1 cellular context compared by ENCODE assay signal in the genomic region with DNA sequence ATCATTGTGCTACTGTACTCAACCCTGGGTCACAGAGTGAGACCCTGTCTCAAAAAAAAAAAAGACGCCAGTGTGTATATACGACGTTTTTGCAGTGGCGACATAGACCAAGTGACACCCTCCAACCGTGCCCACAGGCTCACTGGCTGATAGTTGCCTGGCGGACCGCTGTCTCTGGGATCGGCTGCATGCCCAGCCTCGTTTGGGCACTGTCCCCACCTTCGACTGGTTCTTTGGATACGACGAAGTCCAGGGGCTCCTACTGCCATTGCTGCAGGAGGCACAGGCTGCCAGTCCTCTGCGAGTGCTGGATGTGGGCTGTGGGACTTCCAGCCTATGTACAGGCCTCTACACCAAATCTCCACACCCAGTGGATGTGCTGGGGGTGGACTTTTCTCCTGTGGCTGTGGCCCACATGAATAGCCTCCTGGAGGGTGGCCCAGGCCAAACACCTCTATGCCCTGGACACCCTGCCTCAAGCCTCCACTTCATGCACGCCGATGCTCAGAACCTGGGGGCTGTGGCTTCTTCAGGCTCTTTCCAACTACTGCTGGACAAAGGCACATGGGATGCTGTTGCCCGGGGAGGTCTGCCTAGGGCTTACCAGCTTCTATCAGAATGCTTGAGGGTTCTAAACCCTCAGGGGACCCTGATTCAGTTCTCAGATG.
TF ChIP-seq lines count a peak whose summit lies in the region.

No MANE protein-coding gene starts in this region.

TF ChIP-seq in GM12878, 131 proteins besides CTCF, POLR2A, EP300 and RAD21:
- TF ChIP-seq CREB1 (IDR thresholded peaks at IDR 0.05; ENCODE audit: low read depth) (0 out of 2 replicates have a peak, but pooled peaks have one; percentile 15), POLR2AphosphoS5 (IDR thresholded peaks at IDR 0.05; ENCODE audit: low read length) (0 out of 2 replicates have a peak, but pooled peaks have one; percentile 12), YBX1 (IDR thresholded peaks at IDR 0.05) (no peak), ZNF207 (IDR thresholded peaks at IDR 0.05; ENCODE audit: borderline replicate concordance) (no peak), CBFB (IDR thresholded peaks at IDR 0.05; ENCODE audit: low read depth) (0 out of 2 replicates have a peak, but pooled peaks have one; percentile 15), MTA3 (IDR thresholded peaks at IDR 0.05; ENCODE audit: borderline replicate concordance, low read length) (peak; percentile 78; the same call in 1 of the 2 replicates), ESRRA (IDR thresholded peaks at IDR 0.05; ENCODE audit: low read length) (no peak), SRF (IDR thresholded peaks at IDR 0.05; ENCODE audit: low read depth in 2 of 2, low read length in 2 of 2) (no peak), DPF2 (IDR thresholded peaks at IDR 0.05) (no peak), LARP7 (IDR thresholded peaks at IDR 0.05) (no peak), WRNIP1 (IDR thresholded peaks at IDR 0.05; ENCODE audit: borderline replicate concordance, low read depth, low read length) (0 out of 2 replicates have a peak, but pooled peaks have one; percentile 21), ZBED1 (IDR thresholded peaks at IDR 0.05; ENCODE audit: borderline replicate concordance) (peak; percentile 19)
- TF ChIP-seq, protein P1, sequence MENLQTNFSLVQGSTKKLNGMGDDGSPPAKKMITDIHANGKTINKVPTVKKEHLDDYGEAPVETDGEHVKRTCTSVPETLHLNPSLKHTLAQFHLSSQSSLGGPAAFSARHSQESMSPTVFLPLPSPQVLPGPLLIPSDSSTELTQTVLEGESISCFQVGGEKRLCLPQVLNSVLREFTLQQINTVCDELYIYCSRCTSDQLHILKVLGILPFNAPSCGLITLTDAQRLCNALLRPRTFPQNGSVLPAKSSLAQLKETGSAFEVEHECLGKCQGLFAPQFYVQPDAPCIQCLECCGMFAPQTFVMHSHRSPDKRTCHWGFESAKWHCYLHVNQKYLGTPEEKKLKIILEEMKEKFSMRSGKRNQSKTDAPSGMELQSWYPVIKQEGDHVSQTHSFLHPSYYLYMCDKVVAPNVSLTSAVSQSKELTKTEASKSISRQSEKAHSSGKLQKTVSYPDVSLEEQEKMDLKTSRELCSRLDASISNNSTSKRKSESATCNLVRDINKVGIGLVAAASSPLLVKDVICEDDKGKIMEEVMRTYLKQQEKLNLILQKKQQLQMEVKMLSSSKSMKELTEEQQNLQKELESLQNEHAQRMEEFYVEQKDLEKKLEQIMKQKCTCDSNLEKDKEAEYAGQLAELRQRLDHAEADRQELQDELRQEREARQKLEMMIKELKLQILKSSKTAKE (IDR thresholded peaks at IDR 0.05; ENCODE audit: low read depth, poor library complexity, severe bottlenecking): no peak
- TF ChIP-seq, protein P2, sequence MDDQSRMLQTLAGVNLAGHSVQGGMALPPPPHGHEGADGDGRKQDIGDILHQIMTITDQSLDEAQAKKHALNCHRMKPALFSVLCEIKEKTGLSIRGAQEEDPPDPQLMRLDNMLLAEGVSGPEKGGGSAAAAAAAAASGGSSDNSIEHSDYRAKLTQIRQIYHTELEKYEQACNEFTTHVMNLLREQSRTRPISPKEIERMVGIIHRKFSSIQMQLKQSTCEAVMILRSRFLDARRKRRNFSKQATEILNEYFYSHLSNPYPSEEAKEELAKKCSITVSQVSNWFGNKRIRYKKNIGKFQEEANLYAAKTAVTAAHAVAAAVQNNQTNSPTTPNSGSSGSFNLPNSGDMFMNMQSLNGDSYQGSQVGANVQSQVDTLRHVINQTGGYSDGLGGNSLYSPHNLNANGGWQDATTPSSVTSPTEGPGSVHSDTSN (IDR thresholded peaks at IDR 0.05; ENCODE audit: insufficient replicate concordance, low read depth, low read length): no peak
- TF ChIP-seq, protein P3, sequence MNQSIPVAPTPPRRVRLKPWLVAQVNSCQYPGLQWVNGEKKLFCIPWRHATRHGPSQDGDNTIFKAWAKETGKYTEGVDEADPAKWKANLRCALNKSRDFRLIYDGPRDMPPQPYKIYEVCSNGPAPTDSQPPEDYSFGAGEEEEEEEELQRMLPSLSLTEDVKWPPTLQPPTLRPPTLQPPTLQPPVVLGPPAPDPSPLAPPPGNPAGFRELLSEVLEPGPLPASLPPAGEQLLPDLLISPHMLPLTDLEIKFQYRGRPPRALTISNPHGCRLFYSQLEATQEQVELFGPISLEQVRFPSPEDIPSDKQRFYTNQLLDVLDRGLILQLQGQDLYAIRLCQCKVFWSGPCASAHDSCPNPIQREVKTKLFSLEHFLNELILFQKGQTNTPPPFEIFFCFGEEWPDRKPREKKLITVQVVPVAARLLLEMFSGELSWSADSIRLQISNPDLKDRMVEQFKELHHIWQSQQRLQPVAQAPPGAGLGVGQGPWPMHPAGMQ (IDR thresholded peaks at IDR 0.05; ENCODE audit: borderline replicate concordance): no peak
- TF ChIP-seq, protein P4, sequence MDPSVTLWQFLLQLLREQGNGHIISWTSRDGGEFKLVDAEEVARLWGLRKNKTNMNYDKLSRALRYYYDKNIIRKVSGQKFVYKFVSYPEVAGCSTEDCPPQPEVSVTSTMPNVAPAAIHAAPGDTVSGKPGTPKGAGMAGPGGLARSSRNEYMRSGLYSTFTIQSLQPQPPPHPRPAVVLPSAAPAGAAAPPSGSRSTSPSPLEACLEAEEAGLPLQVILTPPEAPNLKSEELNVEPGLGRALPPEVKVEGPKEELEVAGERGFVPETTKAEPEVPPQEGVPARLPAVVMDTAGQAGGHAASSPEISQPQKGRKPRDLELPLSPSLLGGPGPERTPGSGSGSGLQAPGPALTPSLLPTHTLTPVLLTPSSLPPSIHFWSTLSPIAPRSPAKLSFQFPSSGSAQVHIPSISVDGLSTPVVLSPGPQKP (IDR thresholded peaks at IDR 0.05; ENCODE audit: low read depth, low read length): no peak
- TF ChIP-seq, protein P5, sequence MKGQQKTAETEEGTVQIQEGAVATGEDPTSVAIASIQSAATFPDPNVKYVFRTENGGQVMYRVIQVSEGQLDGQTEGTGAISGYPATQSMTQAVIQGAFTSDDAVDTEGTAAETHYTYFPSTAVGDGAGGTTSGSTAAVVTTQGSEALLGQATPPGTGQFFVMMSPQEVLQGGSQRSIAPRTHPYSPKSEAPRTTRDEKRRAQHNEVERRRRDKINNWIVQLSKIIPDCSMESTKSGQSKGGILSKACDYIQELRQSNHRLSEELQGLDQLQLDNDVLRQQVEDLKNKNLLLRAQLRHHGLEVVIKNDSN (IDR thresholded peaks at IDR 0.05; ENCODE audit: borderline replicate concordance, extremely low read length, insufficient read depth, low read depth, low read length): no peak
- TF ChIP-seq, protein P6, sequence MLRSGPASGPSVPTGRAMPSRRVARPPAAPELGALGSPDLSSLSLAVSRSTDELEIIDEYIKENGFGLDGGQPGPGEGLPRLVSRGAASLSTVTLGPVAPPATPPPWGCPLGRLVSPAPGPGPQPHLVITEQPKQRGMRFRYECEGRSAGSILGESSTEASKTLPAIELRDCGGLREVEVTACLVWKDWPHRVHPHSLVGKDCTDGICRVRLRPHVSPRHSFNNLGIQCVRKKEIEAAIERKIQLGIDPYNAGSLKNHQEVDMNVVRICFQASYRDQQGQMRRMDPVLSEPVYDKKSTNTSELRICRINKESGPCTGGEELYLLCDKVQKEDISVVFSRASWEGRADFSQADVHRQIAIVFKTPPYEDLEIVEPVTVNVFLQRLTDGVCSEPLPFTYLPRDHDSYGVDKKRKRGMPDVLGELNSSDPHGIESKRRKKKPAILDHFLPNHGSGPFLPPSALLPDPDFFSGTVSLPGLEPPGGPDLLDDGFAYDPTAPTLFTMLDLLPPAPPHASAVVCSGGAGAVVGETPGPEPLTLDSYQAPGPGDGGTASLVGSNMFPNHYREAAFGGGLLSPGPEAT (IDR thresholded peaks at IDR 0.05; ENCODE audit: low read depth): no peak
- TF ChIP-seq, protein P7, sequence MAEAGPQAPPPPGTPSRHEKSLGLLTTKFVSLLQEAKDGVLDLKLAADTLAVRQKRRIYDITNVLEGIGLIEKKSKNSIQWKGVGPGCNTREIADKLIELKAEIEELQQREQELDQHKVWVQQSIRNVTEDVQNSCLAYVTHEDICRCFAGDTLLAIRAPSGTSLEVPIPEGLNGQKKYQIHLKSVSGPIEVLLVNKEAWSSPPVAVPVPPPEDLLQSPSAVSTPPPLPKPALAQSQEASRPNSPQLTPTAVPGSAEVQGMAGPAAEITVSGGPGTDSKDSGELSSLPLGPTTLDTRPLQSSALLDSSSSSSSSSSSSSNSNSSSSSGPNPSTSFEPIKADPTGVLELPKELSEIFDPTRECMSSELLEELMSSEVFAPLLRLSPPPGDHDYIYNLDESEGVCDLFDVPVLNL (IDR thresholded peaks at IDR 0.05; ENCODE audit: low read depth, low read length): no peak
TF ChIP-seq in GM12878: peak in this region for 6.
